In the genomic region with DNA sequence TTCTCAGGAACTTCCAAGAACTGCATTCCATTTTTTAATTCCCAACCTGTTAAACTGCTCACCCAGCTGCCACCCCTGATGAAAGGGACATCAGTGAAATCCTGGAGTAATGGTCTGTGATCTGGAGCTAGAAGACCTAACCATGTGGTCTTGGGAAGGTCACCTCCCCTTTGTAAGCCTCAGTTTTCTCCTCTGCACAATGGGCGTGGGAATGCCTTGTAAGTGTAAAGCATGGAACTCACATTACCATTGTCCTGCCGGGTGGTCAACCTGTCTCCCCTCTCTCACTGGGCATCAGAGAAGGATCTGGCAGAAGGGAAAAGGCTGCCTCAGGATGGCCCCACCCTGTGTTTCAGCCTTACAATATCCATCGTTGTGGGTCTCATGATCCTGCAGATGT, we compare ENCODE assay signal across 30 cellular contexts.
"Had no signal": no experiment of that assay in that cellular context is flagged by ENCODE, and none has a peak within 500 bp of the region (broad histone marks: within the 10 kb centered on the region; RNA-seq: fewer than 3 reads in every experiment).

No MANE protein-coding gene starts in this region.

- H3K36me3 ChIP-seq: brain microvascular endothelial cell had no signal

- H3K27ac ChIP-seq: brain microvascular endothelial cell, epithelial cell of prostate, esophagus squamous epithelium, gastroesophageal sphincter, WERI-Rb-1 had no signal

- ATAC-seq: activated CD4-positive, CD25-positive, alpha-beta regulatory T cell treated with anti-CD3 and anti-CD28 coated beads, Interleukin-2, amount 50 U/mL, for 24 hours; activated CD8-positive, alpha-beta T cell treated with anti-CD3 and anti-CD28 coated beads for 36 hours; activated T-cell treated with anti-CD3 and anti-CD28 coated beads, Interleukin-2, amount 50 U/mL, for 4 hours; activated T-helper 17 cell treated with anti-CD3 and anti-CD28 coated beads, Interleukin-2, amount 50 U/mL, for 72 hours; effector memory CD8-positive, alpha-beta T cell; gastroesophageal sphincter had no signal

- FAIRE-seq: astrocyte, bronchial epithelial cell, colon, TTC549 had no signal

- H3K27me3 ChIP-seq: brain microvascular endothelial cell, esophagus squamous epithelium, gastroesophageal sphincter had no signal

- H3K4me3 ChIP-seq: esophagus squamous epithelium, gastroesophageal sphincter had no signal

- DNase-seq: activated B cell treated with CpG ODN at 0.5 μM for 24 hours; activated CD4-positive, alpha-beta T cell treated with anti-CD3 and anti-CD28 coated beads for 48 hours; activated CD4-positive, alpha-beta T cell treated with anti-CD3 and anti-CD28 coated beads, Interleukin-2, amount 50 U/mL, for 1 hour; activated CD4-positive, alpha-beta T cell treated with anti-CD3 and anti-CD28 coated beads, Interleukin-2, amount 50 U/mL, for 48 hours; activated CD8-positive, alpha-beta memory T cell treated with anti-CD3 and anti-CD28 coated beads for 24 hours; activated CD8-positive, alpha-beta T cell treated with anti-CD3 and anti-CD28 coated beads for 36 hours; activated effector memory CD4-positive, alpha-beta T cell treated with Interleukin-2 at 50 U/mL for 16 hours; activated gamma-delta T cell treated with Interleukin-2 at 50 U/mL for 16 hours; activated naive CD4-positive, alpha-beta T cell treated with anti-CD3 and anti-CD28 coated beads, Interleukin-2, amount 50 U/mL, for 16 hours; activated naive CD4-positive, alpha-beta T cell treated with Interleukin-2 at 50 U/mL for 16 hours; activated T-cell treated with anti-CD3 and anti-CD28 coated beads, Interleukin-2, amount 50 U/mL, for 4 hours; amniotic stem cell; anterior cingulate cortex; brain microvascular endothelial cell; cortex of kidney; dermis blood vessel endothelial cell; effector CD4-positive, alpha-beta T cell; effector memory CD8-positive, alpha-beta T cell; esophagus squamous epithelium; foreskin melanocyte; T-helper 2 cell; WERI-Rb-1 had no signal

- H3K9me3 ChIP-seq: gastroesophageal sphincter had no signal
